Comparison of ENCODE assay signal across 8 cellular contexts in genomic region chr2:6864938-6865345, GRCh38. TPM values are rescaled to one million over a fixed set of nuclear protein-coding genes. Genes with fewer than 3 reads are reported as not detected.
DNase-seq lines count a peak whose midpoint lies in the region; ATAC-seq and TF ChIP-seq lines count a peak whose summit lies in the region.

No MANE protein-coding gene starts in this region.

- H3K27ac ChIP-seq in cardiac muscle cell (no peak overlapping the region), right cardiac atrium (ENCODE audit: low read length) (peak overlapping the region; percentile 37), smooth muscle cell (ENCODE audit: low read depth) (no peak overlapping the region)

- H3K4me3 ChIP-seq in cardiac muscle cell (peak overlapping the region; percentile 78), right cardiac atrium (ENCODE audit: low read length) (peak overlapping the region; percentile 87), smooth muscle cell (peak overlapping the region; percentile 83)

- H4K20me1 ChIP-seq in smooth muscle cell (ENCODE audit: low read depth), result no peaks in the 10 kb centered on the region

- H3K36me3 Mint-ChIP-seq in activated T-helper 17 cell treated with anti-CD3 and anti-CD28 coated beads, Interleukin-2, amount 50 U/mL, for 72 hours (ENCODE audit: low read depth), result peaks cover 30% of the 10 kb centered on the region

- H3K9me3 ChIP-seq in cardiac muscle cell (ENCODE audit: low read depth), result no peaks in the 10 kb centered on the region
- peaks cover 3% of the 10 kb centered on the region for H3K9me3 ChIP-seq in right cardiac atrium (ENCODE audit: control insufficient read depth, low read length)
- no peaks in the 10 kb centered on the region for H3K9me3 ChIP-seq in smooth muscle cell (replicated peaks; ENCODE audit: low read depth)

- peak overlapping the region; percentile 93 for H3K4me2 ChIP-seq in smooth muscle cell

- TF ChIP-seq CTCF in cardiac muscle cell (IDR thresholded peaks at IDR 0.05; ENCODE audit: low read depth, low read length) (no peak), smooth muscle cell (IDR thresholded peaks at IDR 0.05; ENCODE audit: borderline replicate concordance, insufficient read depth, poor library complexity, severe bottlenecking) (no peak)

- H3K4me3 Mint-ChIP-seq in activated T-helper 17 cell treated with anti-CD3 and anti-CD28 coated beads, Interleukin-2, amount 50 U/mL, for 72 hours, result peak overlapping the region; percentile 49

- 7% methylated on average over 36 of the region's 36 CpGs for WGBS in right cardiac atrium
- WGBS in smooth muscle cell (ENCODE audit: low lambda C conversion rate), result 17% methylated on average over 36 of the region's 36 CpGs

- H3K36me3 ChIP-seq in cardiac muscle cell (no peaks in the 10 kb centered on the region), smooth muscle cell (ENCODE audit: low read depth) (no peaks in the 10 kb centered on the region)

- DNase-seq in cardiac muscle cell (ENCODE audit: low read depth in 1 of 2, low spot score in 1 of 2) (no peak), cardiac septum (ENCODE audit: low spot score) (no peak), right cardiac atrium (peak; percentile 47 to 81 (median 78)), smooth muscle cell (lab: John Stamatoyannopoulos, UW; ENCODE audit: unreplicated experiment) (no peak), SHP77 treated with DMSO at 0.1 percent for 48 hours (lab: John Stamatoyannopoulos, UW) (no peak), AG08395 (ENCODE audit: low spot score) (no peak)

- H3K27ac Mint-ChIP-seq in activated T-helper 17 cell treated with anti-CD3 and anti-CD28 coated beads, Interleukin-2, amount 50 U/mL, for 72 hours, result no peak overlapping the region

- H3K4me1 ChIP-seq in cardiac muscle cell (ENCODE audit: low read depth) (no peaks in the 10 kb centered on the region), right cardiac atrium (ENCODE audit: control insufficient read depth, insufficient read depth, low read length) (peaks cover 3% of the 10 kb centered on the region), smooth muscle cell (ENCODE audit: low read depth) (no peaks in the 10 kb centered on the region)

- no peak overlapping the region for H2AFZ ChIP-seq in smooth muscle cell (ENCODE audit: low read depth)

- no peaks in the 10 kb centered on the region for H3K79me2 ChIP-seq in smooth muscle cell (ENCODE audit: low read depth)

- no peaks in the 10 kb centered on the region for H3K27me3 Mint-ChIP-seq in activated T-helper 17 cell treated with anti-CD3 and anti-CD28 coated beads, Interleukin-2, amount 50 U/mL, for 72 hours

- intact Hi-C loops in cardiac septum (cut with DNase I) (no loop called here), right cardiac atrium (cut with DNase I) (no loop called here)

- H3K27me3 ChIP-seq in cardiac muscle cell (peaks cover 10% of the 10 kb centered on the region), right cardiac atrium (ENCODE audit: control insufficient read depth, insufficient read depth) (no peaks in the 10 kb centered on the region), smooth muscle cell (ENCODE audit: low read depth) (peaks cover 42% of the 10 kb centered on the region)

- ATAC-seq in HG03159 (IDR thresholded peaks at IDR 0.05; ENCODE audit: unreplicated experiment), result peak; percentile 26
- ATAC-seq in activated T-helper 17 cell treated with anti-CD3 and anti-CD28 coated beads, Interleukin-2, amount 50 U/mL, for 72 hours (replicated peaks), result peak; percentile 13
- ATAC-seq in right cardiac atrium, result no peak

- no peak overlapping the region for H3K9ac ChIP-seq in smooth muscle cell (ENCODE audit: low read depth)

- H3K4me1 Mint-ChIP-seq in activated T-helper 17 cell treated with anti-CD3 and anti-CD28 coated beads, Interleukin-2, amount 50 U/mL, for 72 hours, result peaks cover 12% of the 10 kb centered on the region

- H3F3A ChIP-seq in smooth muscle cell (ENCODE audit: low read depth), result no peaks in the 10 kb centered on the region

- peaks cover 7% of the 10 kb centered on the region for H3K9me3 Mint-ChIP-seq in activated T-helper 17 cell treated with anti-CD3 and anti-CD28 coated beads, Interleukin-2, amount 50 U/mL, for 72 hours

RNA-seq across cellular contexts. Expression of gene CMPK2, which starts 0.8 kb away (rescaled TPM):
- total RNA-seq in cardiac muscle cell, result 0.54 and 2.3 TPM in 2 replicates
- polyA plus RNA-seq in cardiac muscle cell, result 0.61 and 2.4 TPM in 2 replicates
- total RNA-seq in cardiac septum, result 5.5 TPM
- total RNA-seq in activated T-helper 17 cell treated with anti-CD3 and anti-CD28 coated beads, Interleukin-2, amount 50 U/mL, for 72 hours, result 1 to 10 TPM; 2.0 to 2.6 TPM
- 1 to 10 TPM; 3.0 to 5.7 (median 4.3) TPM for total RNA-seq in right cardiac atrium
- 2.7 TPM for polyA plus RNA-seq in right cardiac atrium
- total RNA-seq in smooth muscle cell, result 0.31 TPM in 1 of 2 replicates, not detected in the other
- 0.19 TPM in 1 of 2 replicates, not detected in the other for polyA plus RNA-seq in smooth muscle cell

RNA-seq across cellular contexts. Expression of gene RSAD2, which starts 12.6 kb away (rescaled TPM):
- 0.12 and 0.28 TPM in 2 replicates for total RNA-seq in cardiac muscle cell
- polyA plus RNA-seq in cardiac muscle cell, result 0.52 and 0.65 TPM in 2 replicates
- 4.6 TPM for total RNA-seq in cardiac septum
- 1 to 10 TPM; 2.8 to 4.5 TPM for total RNA-seq in activated T-helper 17 cell treated with anti-CD3 and anti-CD28 coated beads, Interleukin-2, amount 50 U/mL, for 72 hours
- 1 to 10 TPM; 1.6 to 6.4 (median 5.0) TPM for total RNA-seq in right cardiac atrium
- 3.0 TPM for polyA plus RNA-seq in right cardiac atrium
- not detected in 2 replicates for total RNA-seq in smooth muscle cell
- polyA plus RNA-seq in smooth muscle cell, result not detected in 2 replicates

RNA-seq across cellular contexts. Expression of gene RNF144A, which starts 52.3 kb away (rescaled TPM):
- total RNA-seq in cardiac muscle cell (23.2 and 24.1 TPM in 2 replicates), cardiac septum (11.7 TPM), right cardiac atrium (10 to 100 TPM in 3 of 4 donors, 1 to 10 TPM in 1; 5.9 to 14.3 (median 10.5) TPM), smooth muscle cell (13.6 and 23.3 TPM in 2 replicates)
- polyA plus RNA-seq in cardiac muscle cell (6.3 and 12.4 TPM in 2 replicates), right cardiac atrium (4.7 TPM), smooth muscle cell (10.0 and 11.0 TPM in 2 replicates)
- 10 to 100 TPM; 13.6 to 29.2 TPM for total RNA-seq in activated T-helper 17 cell treated with anti-CD3 and anti-CD28 coated beads, Interleukin-2, amount 50 U/mL, for 72 hours

Comparison
In these comparisons a context has a peak if more than half of its experiments do, and no peak if none do; other contexts are left out.
1. DNase-seq: peak in right cardiac atrium (3 of 3); none in cardiac muscle cell (0 of 2), cardiac septum (single experiment), smooth muscle cell (single experiment), SHP77 treated with DMSO at 0.1 percent for 48 hours (single experiment) and AG08395 (single experiment).
2. ATAC-seq: peak in HG03159 (single experiment) and activated T-helper 17 cell treated with anti-CD3 and anti-CD28 coated beads, Interleukin-2, amount 50 U/mL, for 72 hours (single experiment); none in right cardiac atrium (0 of 2).
3. Peak in every context shown above with its lines, with median percentiles within 50 percentile points of each other: H3K4me3 ChIP-seq.